2 cellular contexts compared by ENCODE assay signal in genomic region chr12:118358008-118358359, GRCh38.
TF ChIP-seq lines count a peak whose summit lies in the region.

No MANE protein-coding gene starts in this region.

TF ChIP-seq in liver, 16 proteins besides CTCF, POLR2A, EP300 and RAD21:
- TF ChIP-seq FOXA1 (IDR thresholded peaks at IDR 0.05): no peak
- TF ChIP-seq RXRA (IDR thresholded peaks at IDR 0.05): no peak
- TF ChIP-seq, protein P1, sequence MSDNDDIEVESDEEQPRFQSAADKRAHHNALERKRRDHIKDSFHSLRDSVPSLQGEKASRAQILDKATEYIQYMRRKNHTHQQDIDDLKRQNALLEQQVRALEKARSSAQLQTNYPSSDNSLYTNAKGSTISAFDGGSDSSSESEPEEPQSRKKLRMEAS (IDR thresholded peaks at IDR 0.05): no peak
- TF ChIP-seq GABPA (IDR thresholded peaks at IDR 0.05 in 1 of 2, conservative IDR thresholded peaks at IDR 0.05 in 1 of 2): no peak
- no peak for TF ChIP-seq REST (IDR thresholded peaks at IDR 0.05)
- TF ChIP-seq HNF4A (conservative IDR thresholded peaks at IDR 0.05): no peak
- TF ChIP-seq, protein P2, sequence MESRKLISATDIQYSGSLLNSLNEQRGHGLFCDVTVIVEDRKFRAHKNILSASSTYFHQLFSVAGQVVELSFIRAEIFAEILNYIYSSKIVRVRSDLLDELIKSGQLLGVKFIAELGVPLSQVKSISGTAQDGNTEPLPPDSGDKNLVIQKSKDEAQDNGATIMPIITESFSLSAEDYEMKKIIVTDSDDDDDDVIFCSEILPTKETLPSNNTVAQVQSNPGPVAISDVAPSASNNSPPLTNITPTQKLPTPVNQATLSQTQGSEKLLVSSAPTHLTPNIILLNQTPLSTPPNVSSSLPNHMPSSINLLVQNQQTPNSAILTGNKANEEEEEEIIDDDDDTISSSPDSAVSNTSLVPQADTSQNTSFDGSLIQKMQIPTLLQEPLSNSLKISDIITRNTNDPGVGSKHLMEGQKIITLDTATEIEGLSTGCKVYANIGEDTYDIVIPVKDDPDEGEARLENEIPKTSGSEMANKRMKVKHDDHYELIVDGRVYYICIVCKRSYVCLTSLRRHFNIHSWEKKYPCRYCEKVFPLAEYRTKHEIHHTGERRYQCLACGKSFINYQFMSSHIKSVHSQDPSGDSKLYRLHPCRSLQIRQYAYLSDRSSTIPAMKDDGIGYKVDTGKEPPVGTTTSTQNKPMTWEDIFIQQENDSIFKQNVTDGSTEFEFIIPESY (IDR thresholded peaks at IDR 0.05): no peak
- TF ChIP-seq FOXA2 (IDR thresholded peaks at IDR 0.05): no peak
- TF ChIP-seq YY1 (IDR thresholded peaks at IDR 0.05): no peak
- no peak for TF ChIP-seq HNF4G (IDR thresholded peaks at IDR 0.05)
- no peak for TF ChIP-seq EGR1 (IDR thresholded peaks at IDR 0.05; ENCODE audit: low read depth in 2 of 2)
- TF ChIP-seq ATF3 (IDR thresholded peaks at IDR 0.05): no peak
- TF ChIP-seq SP1 (IDR thresholded peaks at IDR 0.05): no peak
- TF ChIP-seq TAF1 (conservative IDR thresholded peaks at IDR 0.05): no peak
- no peak for TF ChIP-seq NR2F2 (IDR thresholded peaks at IDR 0.05)

TF ChIP-seq in HepG2, 621 proteins besides CTCF, POLR2A, EP300 and RAD21:
- TF ChIP-seq THYN1 (CRISPR knock-in tag; IDR thresholded peaks at IDR 0.05; ENCODE audit: borderline replicate concordance, low read depth): no peak
- no peak for TF ChIP-seq ZSCAN5A (CRISPR knock-in tag; IDR thresholded peaks at IDR 0.05; ENCODE audit: borderline replicate concordance)
- TF ChIP-seq SNRNP70 (IDR thresholded peaks at IDR 0.05; ENCODE audit: low read depth, low read length): no peak
- no peak for TF ChIP-seq CREB1 (IDR thresholded peaks at IDR 0.05)
- no peak for TF ChIP-seq CREB1 (CRISPR knock-in tag; IDR thresholded peaks at IDR 0.05)
- TF ChIP-seq MAFK (conservative IDR thresholded peaks at IDR 0.05 in 1 of 2, IDR thresholded peaks at IDR 0.05 in 1 of 2; ENCODE audit: low read length in 2 of 2): peak in 1 of 2 experiments; percentile 44; a peak in 1 of 4 replicates
TF ChIP-seq in HepG2: peak in this region for 1.
